7 cellular contexts compared by ENCODE assay signal in genomic region chr2:98445708-98446577, GRCh38. TPM values are rescaled to one million over a fixed set of nuclear protein-coding genes. Genes with fewer than 3 reads are reported as not detected.
DNase-seq lines count a peak whose midpoint lies in the region; ATAC-seq and TF ChIP-seq lines count a peak whose summit lies in the region.

No MANE protein-coding gene starts in this region.

- no peaks in the 10 kb centered on the region for H3K36me3 Mint-ChIP-seq in type B pancreatic cell

- no peaks in the 10 kb centered on the region for H3K36me3 ChIP-seq in brain microvascular endothelial cell (replicated peaks)

- TF ChIP-seq CTCF in GM12875 (IDR thresholded peaks at IDR 0.05; ENCODE audit: borderline replicate concordance, insufficient read depth, low read depth, low read length), result no peak
- no peak for TF ChIP-seq CTCF in brain microvascular endothelial cell (IDR thresholded peaks at IDR 0.05; ENCODE audit: low read depth, low read length, missing control alignments)
- TF ChIP-seq CTCF in type B pancreatic cell (conservative IDR thresholded peaks at IDR 0.05), result no peak

- peaks cover 31% of the 10 kb centered on the region for H3K4me1 Mint-ChIP-seq in type B pancreatic cell (ENCODE audit: unreplicated experiment)

- no peaks in the 10 kb centered on the region for H3K27me3 Mint-ChIP-seq in type B pancreatic cell

- no peaks in the 10 kb centered on the region for H3K9me3 Mint-ChIP-seq in type B pancreatic cell

- H3K27ac Mint-ChIP-seq in type B pancreatic cell, result peak overlapping the region; percentile 76

- DNase-seq in NCI-H82 (lab: John Stamatoyannopoulos, UW) (peak; percentile 56), brain microvascular endothelial cell (no peak), medulla oblongata (ENCODE audit: extremely low spot score) (peak; percentile 41), type B pancreatic cell (ENCODE audit: extremely low spot score, unreplicated experiment) (no peak)

- H3K27me3 ChIP-seq in brain microvascular endothelial cell (replicated peaks), result no peaks in the 10 kb centered on the region

- in situ Hi-C loops in brain microvascular endothelial cell (cut with HindIII; ENCODE audit: low pct_ligation_motif_present, low sequenced_read_pairs), result no loop called here

- peak overlapping the region; percentile 94 for H3K4me3 Mint-ChIP-seq in type B pancreatic cell

- H3K27ac ChIP-seq in brain microvascular endothelial cell, result peak overlapping the region; percentile 13

- H3K4me3 ChIP-seq in GM12875 (ENCODE audit: low read depth, low read length) (peak overlapping the region; percentile 56), brain microvascular endothelial cell (ENCODE audit: low read depth, low read length) (peak overlapping the region; percentile 79)

- ATAC-seq in HG02852 (IDR thresholded peaks at IDR 0.05; ENCODE audit: unreplicated experiment), result no peak
- no peak for ATAC-seq in GM21423 (IDR thresholded peaks at IDR 0.05; ENCODE audit: unreplicated experiment)

RNA-seq across cellular contexts. Expression of gene INPP4A, which starts 1.3 kb away (rescaled TPM):
- total RNA-seq in type B pancreatic cell (ENCODE audit: low replicate concordance), result 29.5 and 37.6 TPM in 2 replicates

Comparison
In these comparisons a context has a peak if more than half of its experiments do, and no peak if none do; other contexts are left out.
1. DNase-seq: peak in NCI-H82 (single experiment) and medulla oblongata (single experiment); none in brain microvascular endothelial cell (single experiment) and type B pancreatic cell (single experiment).